ENCODE assay signal across 22 cellular contexts in the genomic region with DNA sequence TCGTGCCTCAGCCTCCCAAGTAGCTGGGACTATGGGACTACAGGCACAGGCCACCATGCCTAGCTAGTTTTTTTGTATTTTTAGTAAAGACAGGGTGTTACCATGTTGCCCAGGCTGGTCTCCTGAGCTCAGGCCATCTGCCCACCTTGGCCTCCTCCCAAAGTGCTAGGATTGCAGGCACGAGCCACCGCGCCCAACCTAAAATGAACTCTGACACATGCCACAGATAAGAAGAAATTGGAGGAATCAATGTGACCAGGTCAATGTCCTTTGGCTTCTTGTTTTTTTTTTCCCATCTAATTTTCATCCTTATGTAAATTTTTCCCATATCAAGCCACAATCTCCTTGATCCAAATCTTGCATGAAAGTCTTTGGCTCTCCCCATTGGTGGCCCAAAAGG.
DNase-seq lines count a peak whose midpoint lies in the region; ATAC-seq, FAIRE-seq and TF ChIP-seq lines count a peak whose summit lies in the region.
"Had no signal": no experiment of that assay in that cellular context is flagged by ENCODE, and none has a peak within 500 bp of the region (broad histone marks: within the 10 kb centered on the region; RNA-seq: fewer than 3 reads in every experiment).

No MANE protein-coding gene starts in this region.

- in situ Hi-C loops in HepG2 (cut with HindIII; ENCODE audit: extremely low pct_ligation_motif_present, low pct_unique_long_range_greater_than_20kb): no loop called here

- no peak overlapping the region for H3K9ac ChIP-seq in HepG2 (ENCODE audit: insufficient read depth, low read depth, low read length)
- H3K9ac ChIP-seq: BLaER1 treated with 17β-estradiol and CSF1 and Interleukin-3, amounts not matched to agents 10 nM and 100 nM had no signal

- no peaks in the 10 kb centered on the region for H3K27me3 ChIP-seq in right lobe of liver
- H3K27me3 ChIP-seq in HepG2 (ENCODE audit: control insufficient read depth in 1 of 2, insufficient read depth in 2 of 2, low read length in 2 of 2): peaks cover 0 to 9% of the 10 kb centered on the region in 2 experiments; a peak in 1 of 5 replicates
- no peaks in the 10 kb centered on the region for H3K27me3 ChIP-seq in small intestine (ENCODE audit: control insufficient read depth in 2 of 2, insufficient read depth in 2 of 2, low read length in 2 of 2)
- H3K27me3 ChIP-seq: BLaER1 treated with 17β-estradiol and CSF1 and Interleukin-3, amounts not matched to agents 10 nM and 100 nM had no signal

- FAIRE-seq in HepG2 (lab: Jason Lieb, UNC) (no peak), small intestine (lab: Jason Lieb, UNC) (no peak)
- FAIRE-seq: A204.1, D721Med, GM12878, GM12892, GM18507, GM19239 had no signal

- TF ChIP-seq CTCF in right lobe of liver (IDR thresholded peaks at IDR 0.05) (no peak), HepG2 (CRISPR knock-in tag; IDR thresholded peaks at IDR 0.05) (no peak)

- DNase-seq in right lobe of liver (peak in 2 of 3 donors; percentile 31 to 63), HepG2 (ENCODE audit: low spot score) (no peak), left lobe of liver (ENCODE audit: low spot score) (no peak), small intestine (peak; percentile 20), AML-193 (lab: John Stamatoyannopoulos, UW) (no peak)
- DNase-seq: 8988T; ACHN; Caco-2; Calu3; CD4-positive, alpha-beta T cell; CD8-positive, alpha-beta T cell; DMS79 treated with DMSO at 0.1 percent for 48 hours; GDM1 had no signal

- POLR2A ChIA-PET in HepG2 (lab: Yijun Ruan, JAX): no interaction called here

- peaks cover 0 to 20% (median 0%) of the 10 kb centered on the region in 4 donors for H3K4me1 ChIP-seq in right lobe of liver
- H3K4me1 ChIP-seq in HepG2 (ENCODE audit: insufficient read depth, low read length): no peaks in the 10 kb centered on the region
- H3K4me1 ChIP-seq in small intestine (ENCODE audit: control insufficient read depth in 2 of 2, insufficient read depth in 1 of 2, low read depth in 1 of 2, low read length in 1 of 2): no peaks in the 10 kb centered on the region
- H3K4me1 ChIP-seq: BLaER1 treated with 17β-estradiol and CSF1 and Interleukin-3, amounts not matched to agents 10 nM and 100 nM; Caco-2 had no signal

- no peak for TF ChIP-seq RAD21 in HepG2 (CRISPR knock-in tag; IDR thresholded peaks at IDR 0.05)

- H3K36me3 ChIP-seq in right lobe of liver (no peaks in the 10 kb centered on the region), HepG2 (replicated peaks in 1 of 2; ENCODE audit: control insufficient read depth in 1 of 2, insufficient read depth in 2 of 2, low read length in 2 of 2) (no peaks in the 10 kb centered on the region), small intestine (ENCODE audit: control insufficient read depth in 2 of 2, insufficient read depth in 2 of 2, low read length in 2 of 2) (no peaks in the 10 kb centered on the region)
- H3K36me3 ChIP-seq: BLaER1 treated with 17β-estradiol and CSF1 and Interleukin-3, amounts not matched to agents 10 nM and 100 nM had no signal

- H3K27ac ChIP-seq in right lobe of liver: no peak overlapping the region
- no peak overlapping the region for H3K27ac ChIP-seq in HepG2 (ENCODE audit: extremely low read length, insufficient read depth, low read length)
- H3K27ac ChIP-seq in small intestine (ENCODE audit: low read depth in 1 of 2, low read length in 1 of 2): no peak overlapping the region
- H3K27ac ChIP-seq: BLaER1 treated with 17β-estradiol and CSF1 and Interleukin-3, amounts not matched to agents 10 nM and 100 nM; C4-2B had no signal

- ATAC-seq in right lobe of liver (peak; percentile 33 to 83 (median 78)), HepG2 (no peak), left lobe of liver (peak; percentile 29), GM19035 (IDR thresholded peaks at IDR 0.05; ENCODE audit: unreplicated experiment) (no peak)
- ATAC-seq: CD8-positive, alpha-beta T cell; GM12878 had no signal

- CTCF ChIA-PET in HepG2 (lab: Yijun Ruan, JAX; ENCODE audit: low intra/inter-chr PET ratio, low total read pairs): no interaction called here

- intact Hi-C loops in right lobe of liver (cut with DNase I) (no loop called here), HepG2 (cut with micrococcal nuclease; ENCODE audit: unreplicated experiment) (no loop called here)

- H3K4me3 ChIP-seq in right lobe of liver (no peak overlapping the region), HepG2 (replicated peaks in 1 of 3; ENCODE audit: insufficient read depth in 1 of 3, low read depth in 2 of 3, low read length in 3 of 3) (no peak overlapping the region), small intestine (ENCODE audit: low read depth in 1 of 2, low read length in 2 of 2) (no peak overlapping the region)
- H3K4me3 ChIP-seq: BLaER1 treated with 17β-estradiol and CSF1 and Interleukin-3, amounts not matched to agents 10 nM and 100 nM; GM12878 had no signal

- H3K79me2 ChIP-seq in HepG2 (ENCODE audit: insufficient read depth, low read length): no peaks in the 10 kb centered on the region

- H4K20me1 ChIP-seq in HepG2 (ENCODE audit: insufficient read depth, low read length): no peaks in the 10 kb centered on the region
- H4K20me1 ChIP-seq: BLaER1 treated with 17β-estradiol and CSF1 and Interleukin-3, amounts not matched to agents 10 nM and 100 nM had no signal

- TF ChIP-seq EP300 in HepG2 (IDR thresholded peaks at IDR 0.05; ENCODE audit: low read depth in 2 of 2, low read length in 2 of 2) (no peak), HepG2 (CRISPR knock-in tag; IDR thresholded peaks at IDR 0.05; ENCODE audit: borderline replicate concordance) (no peak)

- no peak overlapping the region for H3K4me2 ChIP-seq in HepG2 (ENCODE audit: low read depth, low read length)
- H3K4me2 ChIP-seq: BLaER1 treated with 17β-estradiol and CSF1 and Interleukin-3, amounts not matched to agents 10 nM and 100 nM had no signal

- no peaks in the 10 kb centered on the region for H3K9me3 ChIP-seq in right lobe of liver
- no peaks in the 10 kb centered on the region for H3K9me3 ChIP-seq in HepG2 (ENCODE audit: low read length)
- H3K9me3 ChIP-seq in small intestine (ENCODE audit: control insufficient read depth, low read depth): no peaks in the 10 kb centered on the region
- H3K9me3 ChIP-seq: Caco-2 had no signal

- TF ChIP-seq POLR2A in right lobe of liver (IDR thresholded peaks at IDR 0.05) (no peak), HepG2 (IDR thresholded peaks at IDR 0.05; ENCODE audit: insufficient read depth in 1 of 2, low read depth in 2 of 2, low read length in 2 of 2) (no peak)

- WGBS in right lobe of liver (ENCODE audit: insufficient coverage, low coverage, low lambda C conversion rate, missing lambda C conversion rate): 48% methylated on average over 4 of the region's 4 CpGs
- 2% methylated on average over 4 of the region's 4 CpGs for WGBS in HepG2 (ENCODE audit: low lambda C conversion rate)
- 30 to 67% (median 44%) methylated on average over 4 of the region's 4 CpGs for WGBS in small intestine, 3 donors

- H2AFZ ChIP-seq in HepG2 (ENCODE audit: low read length): no peak overlapping the region

- no TSS peak for BruUV-seq in HepG2 (replicated peaks; lab: Mats Ljungman, UMichigan)

TF ChIP-seq in HepG2, 621 proteins besides CTCF, POLR2A, EP300 and RAD21 (continues in another document):
- TF ChIP-seq ZMYM2 (CRISPR knock-in tag; IDR thresholded peaks at IDR 0.05) (no peak), ZBTB8A (CRISPR knock-in tag; IDR thresholded peaks at IDR 0.05; ENCODE audit: borderline replicate concordance, low read depth) (no peak), SNAI1 (CRISPR knock-in tag; IDR thresholded peaks at IDR 0.05; ENCODE audit: borderline replicate concordance) (no peak), PHF21A (CRISPR knock-in tag; IDR thresholded peaks at IDR 0.05) (no peak), HOXA5 (CRISPR knock-in tag; IDR thresholded peaks at IDR 0.05) (no peak)
- TF ChIP-seq, protein P1, sequence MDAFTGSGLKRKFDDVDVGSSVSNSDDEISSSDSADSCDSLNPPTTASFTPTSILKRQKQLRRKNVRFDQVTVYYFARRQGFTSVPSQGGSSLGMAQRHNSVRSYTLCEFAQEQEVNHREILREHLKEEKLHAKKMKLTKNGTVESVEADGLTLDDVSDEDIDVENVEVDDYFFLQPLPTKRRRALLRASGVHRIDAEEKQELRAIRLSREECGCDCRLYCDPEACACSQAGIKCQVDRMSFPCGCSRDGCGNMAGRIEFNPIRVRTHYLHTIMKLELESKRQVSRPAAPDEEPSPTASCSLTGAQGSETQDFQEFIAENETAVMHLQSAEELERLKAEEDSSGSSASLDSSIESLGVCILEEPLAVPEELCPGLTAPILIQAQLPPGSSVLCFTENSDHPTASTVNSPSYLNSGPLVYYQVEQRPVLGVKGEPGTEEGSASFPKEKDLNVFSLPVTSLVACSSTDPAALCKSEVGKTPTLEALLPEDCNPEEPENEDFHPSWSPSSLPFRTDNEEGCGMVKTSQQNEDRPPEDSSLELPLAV (CRISPR knock-in tag; conservative IDR thresholded peaks at IDR 0.05; ENCODE audit: low read depth): no peak
- TF ChIP-seq, protein P2, sequence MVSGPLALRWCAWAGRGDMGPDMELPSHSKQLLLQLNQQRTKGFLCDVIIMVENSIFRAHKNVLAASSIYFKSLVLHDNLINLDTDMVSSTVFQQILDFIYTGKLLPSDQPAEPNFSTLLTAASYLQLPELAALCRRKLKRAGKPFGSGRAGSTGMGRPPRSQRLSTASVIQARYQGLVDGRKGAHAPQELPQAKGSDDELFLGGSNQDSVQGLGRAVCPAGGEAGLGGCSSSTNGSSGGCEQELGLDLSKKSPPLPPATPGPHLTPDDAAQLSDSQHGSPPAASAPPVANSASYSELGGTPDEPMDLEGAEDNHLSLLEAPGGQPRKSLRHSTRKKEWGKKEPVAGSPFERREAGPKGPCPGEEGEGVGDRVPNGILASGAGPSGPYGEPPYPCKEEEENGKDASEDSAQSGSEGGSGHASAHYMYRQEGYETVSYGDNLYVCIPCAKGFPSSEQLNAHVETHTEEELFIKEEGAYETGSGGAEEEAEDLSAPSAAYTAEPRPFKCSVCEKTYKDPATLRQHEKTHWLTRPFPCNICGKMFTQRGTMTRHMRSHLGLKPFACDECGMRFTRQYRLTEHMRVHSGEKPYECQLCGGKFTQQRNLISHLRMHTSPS (CRISPR knock-in tag; IDR thresholded peaks at IDR 0.05; ENCODE audit: low read depth): no peak

Comparison
In these comparisons a context has a peak if more than half of its experiments do, and no peak if none do; other contexts are left out.
1. ATAC-seq: peak in right lobe of liver (4 of 4) and left lobe of liver (single experiment); none in HepG2 (single experiment) and GM19035 (single experiment).
2. DNase-seq: peak in right lobe of liver (2 of 3) and small intestine (single experiment); none in HepG2 (single experiment), left lobe of liver (single experiment) and AML-193 (0 of 2).